25 cellular contexts compared by ENCODE assay signal in genomic region chr6:157956171-157956730, GRCh38.
"Had no signal": no experiment of that assay in that cellular context is flagged by ENCODE, and none has a peak within 500 bp of the region (broad histone marks: within the 10 kb centered on the region; RNA-seq: fewer than 3 reads in every experiment).

No MANE protein-coding gene starts in this region.

- H3K27ac ChIP-seq: left lung, ovary, prostate gland, sigmoid colon, spleen, tibial nerve, upper lobe of right lung had no signal

- H3K36me3 ChIP-seq: left lung, ovary, prostate gland, sigmoid colon, spleen, tibial nerve, upper lobe of right lung had no signal

- ATAC-seq: left colon; left lung; naive thymus-derived CD4-positive, alpha-beta T cell; natural killer cell treated with Interleukin-12 subunit alpha and Interleukin-12 subunit beta and Interleukin-15 and Interleukin-18, amount 100 ng/mL, for 72 hours; right cardiac atrium; stimulated activated memory B cell treated with anti-CD40 and anti-IgM and Interleukin-4, amounts not matched to agents 10 μg/mL and 1 μg/mL and 100 μg/mL, for 72 hours; stimulated activated naive CD8-positive, alpha-beta T cell treated with anti-CD3 and anti-CD28 coated beads, Interleukin-15, amount 100 ng/mL, for 72 hours; upper lobe of right lung had no signal

- H3K4me1 ChIP-seq: left lung, spleen, upper lobe of right lung had no signal

- FAIRE-seq: kidney, small intestine, urothelium cell line had no signal

- H3K9me3 ChIP-seq: prostate gland had no signal

- H3K4me3 ChIP-seq: left lung, lung, ovary, prostate gland, sigmoid colon, spleen, tibial nerve, upper lobe of right lung had no signal

- H3K27me3 ChIP-seq: ovary, sigmoid colon, spleen, tibial nerve had no signal

- DNase-seq: head of caudate nucleus; hippocampal formation; kidney; left colon; left lung; mesendoderm; naive thymus-derived CD4-positive, alpha-beta T cell; ovary; posterior cingulate gyrus; retina; right cardiac atrium; sigmoid colon; small intestine; spleen; stimulated activated CD4-positive, alpha-beta T cell treated with anti-CD3 and anti-CD28 coated beads, Interleukin-4, amount 100 ng/mL, for 24 hours; stimulated activated naive CD4-positive, alpha-beta T cell treated with Interleukin-2 at 50 U/mL for 16 hours; substantia nigra; upper lobe of right lung had no signal
